ENCODE assay signal across 25 cellular contexts in the genomic region with DNA sequence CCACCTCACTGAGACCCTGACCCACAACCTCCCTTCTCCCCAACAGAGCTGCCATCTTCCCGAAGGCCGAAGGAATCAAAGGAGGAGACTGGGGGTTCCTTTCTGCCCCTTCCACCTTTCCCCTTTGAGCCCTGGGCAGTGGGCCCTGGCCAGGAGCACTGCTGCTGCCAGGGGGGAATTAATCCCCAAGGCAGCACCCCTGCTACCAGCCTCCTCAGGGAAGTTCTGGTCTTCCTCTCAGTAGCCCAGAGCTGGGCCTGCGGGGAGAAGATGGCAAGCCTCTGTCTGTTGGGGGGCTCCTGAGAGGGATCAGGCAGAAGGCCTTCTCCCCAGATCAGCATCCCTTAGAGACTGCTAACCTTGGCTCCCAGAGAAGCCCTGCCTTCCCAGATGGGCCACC. TPM values are rescaled to one million over a fixed set of nuclear protein-coding genes. Genes with fewer than 3 reads are reported as not detected.
DNase-seq lines count a peak whose midpoint lies in the region; ATAC-seq and TF ChIP-seq lines count a peak whose summit lies in the region.
"Had no signal": no experiment of that assay in that cellular context is flagged by ENCODE, and none has a peak within 500 bp of the region (broad histone marks: within the 10 kb centered on the region; RNA-seq: fewer than 3 reads in every experiment).

No MANE protein-coding gene starts in this region.

- H3K27me3 ChIP-seq in PC-3 (ENCODE audit: low read length): no peaks in the 10 kb centered on the region
- H3K27me3 ChIP-seq: BE2C had no signal

- H3K27ac Mint-ChIP-seq in activated T-cell treated with anti-CD3 and anti-CD28 coated beads, Interleukin-2, amount 50 U/mL, for 24 hours: peak overlapping the region; percentile 52
- peak overlapping the region; percentile 70 for H3K27ac Mint-ChIP-seq in T-helper 17 cell
- H3K27ac Mint-ChIP-seq in central memory CD8-positive, alpha-beta T cell (ENCODE audit: low read depth): peak overlapping the region; percentile 61

- no peaks in the 10 kb centered on the region for H3K9me3 Mint-ChIP-seq in activated T-cell treated with anti-CD3 and anti-CD28 coated beads, Interleukin-2, amount 50 U/mL, for 24 hours
- no peaks in the 10 kb centered on the region for H3K9me3 Mint-ChIP-seq in activated T-cell treated with anti-CD3 and anti-CD28 coated beads, Interleukin-2, amount 50 U/mL, for 4 hours
- no peaks in the 10 kb centered on the region for H3K9me3 Mint-ChIP-seq in central memory CD8-positive, alpha-beta T cell
- H3K9me3 Mint-ChIP-seq: CD14-positive monocyte had no signal

- no peaks in the 10 kb centered on the region for H4K20me1 ChIP-seq in PC-3 (ENCODE audit: low read length)

- ATAC-seq in activated T-cell treated with anti-CD3 and anti-CD28 coated beads, Interleukin-2, amount 50 U/mL, for 4 hours: no peak
- no peak for ATAC-seq in T-helper 17 cell
- no peak for ATAC-seq in central memory CD8-positive, alpha-beta T cell (replicated peaks; ENCODE audit: extremely low read depth, poor library complexity, severe bottlenecking)
- ATAC-seq in PC-3: no peak
- no peak for ATAC-seq in HG03039 (IDR thresholded peaks at IDR 0.05; ENCODE audit: unreplicated experiment)
- ATAC-seq: K562 had no signal

- no peaks in the 10 kb centered on the region for H3F3A ChIP-seq in PC-3 (ENCODE audit: low read length, unreplicated experiment)

- H3K36me3 ChIP-seq in PC-3 (ENCODE audit: low read depth, low read length): no peaks in the 10 kb centered on the region

- BruUV-seq in PC-3 (replicated peaks; lab: Mats Ljungman, UMichigan): no TSS peak

- no peak overlapping the region for H3K4me3 Mint-ChIP-seq in activated T-cell treated with anti-CD3 and anti-CD28 coated beads, Interleukin-2, amount 50 U/mL, for 24 hours
- no peak overlapping the region for H3K4me3 Mint-ChIP-seq in activated T-cell treated with anti-CD3 and anti-CD28 coated beads, Interleukin-2, amount 50 U/mL, for 4 hours
- no peak overlapping the region for H3K4me3 Mint-ChIP-seq in T-helper 17 cell
- no peak overlapping the region for H3K4me3 Mint-ChIP-seq in central memory CD8-positive, alpha-beta T cell
- H3K4me3 Mint-ChIP-seq: CD14-positive monocyte had no signal

- no peak overlapping the region for H3K9ac ChIP-seq in PC-3 (ENCODE audit: low read length)

- H3K4me1 Mint-ChIP-seq in activated T-cell treated with anti-CD3 and anti-CD28 coated beads, Interleukin-2, amount 50 U/mL, for 24 hours (ENCODE audit: low read depth): peaks cover 5% of the 10 kb centered on the region
- H3K4me1 Mint-ChIP-seq in activated T-cell treated with anti-CD3 and anti-CD28 coated beads, Interleukin-2, amount 50 U/mL, for 4 hours (ENCODE audit: low read depth): peaks cover 3% of the 10 kb centered on the region
- peaks cover 13% of the 10 kb centered on the region for H3K4me1 Mint-ChIP-seq in T-helper 17 cell
- H3K4me1 Mint-ChIP-seq in central memory CD8-positive, alpha-beta T cell: peaks cover 28% of the 10 kb centered on the region

- H3K9me3 ChIP-seq in T-helper 17 cell (ENCODE audit: control insufficient read depth, low read length, poor library complexity, severe bottlenecking) (no peaks in the 10 kb centered on the region), PC-3 (ENCODE audit: low read length) (no peaks in the 10 kb centered on the region)
- H3K9me3 ChIP-seq: BE2C had no signal

- no peak overlapping the region for H3K27ac ChIP-seq in PC-3 (ENCODE audit: low read length)
- H3K27ac ChIP-seq: PC-9 had no signal

- no peak overlapping the region for H2AFZ ChIP-seq in PC-3 (ENCODE audit: low read length)
- H2AFZ ChIP-seq: PC-9 had no signal

- no peaks in the 10 kb centered on the region for H3K79me2 ChIP-seq in PC-3 (ENCODE audit: low read length)

- no peak for TF ChIP-seq CTCF in PC-3 (conservative IDR thresholded peaks at IDR 0.05; ENCODE audit: low read depth, low read length)

- DNase-seq in activated T-cell treated with anti-CD3 and anti-CD28 coated beads, Interleukin-2, amount 50 U/mL, for 24 hours: no peak
- DNase-seq in activated T-cell treated with anti-CD3 and anti-CD28 coated beads, Interleukin-2, amount 50 U/mL, for 4 hours: no peak
- no peak for DNase-seq in T-helper 17 cell
- no peak for DNase-seq in central memory CD8-positive, alpha-beta T cell (ENCODE audit: low spot score in 2 of 2)
- DNase-seq in mesenteric fat pad (ENCODE audit: low spot score): peak; percentile 83
- DNase-seq in PC-3: no peak
- DNase-seq in activated CD4-positive, alpha-beta T cell treated with anti-CD3 and anti-CD28 coated beads for 48 hours: no peak
- DNase-seq: 8988T; ACHN; BE2C; DMS153; DND-41; Kasumi-1; NCI-H1092 treated with DMSO at 0.1 percent for 48 hours; NCI-H1436; NCI-H187; NCI-H524; NCI-H748 treated with DMSO at 0.1 percent for 48 hours; NK-92 treated with Interleukin-12 subunit alpha and Interleukin-12 subunit beta, amount 100 ng/mL, for 24 hours; PC-9; RPMI8226; SHP77 treated with DMSO at 0.1 percent for 48 hours had no signal

- intact Hi-C loops in PC-3 (cut with micrococcal nuclease): no loop called here

- no peak overlapping the region for H3K4me3 ChIP-seq in PC-3 (ENCODE audit: low read length)
- H3K4me3 ChIP-seq: K562, PC-9 had no signal

- H3K4me2 ChIP-seq in PC-3 (ENCODE audit: low read length): no peak overlapping the region
- H3K4me2 ChIP-seq: PC-9 had no signal

- H3K36me3 Mint-ChIP-seq in activated T-cell treated with anti-CD3 and anti-CD28 coated beads, Interleukin-2, amount 50 U/mL, for 24 hours (ENCODE audit: low read depth): peaks cover 62% of the 10 kb centered on the region
- peaks cover 7% of the 10 kb centered on the region for H3K36me3 Mint-ChIP-seq in activated T-cell treated with anti-CD3 and anti-CD28 coated beads, Interleukin-2, amount 50 U/mL, for 4 hours (ENCODE audit: insufficient read depth)
- H3K36me3 Mint-ChIP-seq in T-helper 17 cell (ENCODE audit: low read depth): peaks cover 14% of the 10 kb centered on the region
- H3K36me3 Mint-ChIP-seq in central memory CD8-positive, alpha-beta T cell (ENCODE audit: insufficient read depth): peaks cover 18% of the 10 kb centered on the region

- CTCF ChIA-PET in PC-3 (lab: Charles Lee): no interaction called here

- no peaks in the 10 kb centered on the region for H3K4me1 ChIP-seq in PC-3 (ENCODE audit: insufficient read depth, low read length)

- POLR2A ChIA-PET in PC-3 (lab: Charles Lee; ENCODE audit: unreplicated experiment): no interaction called here

- no peaks in the 10 kb centered on the region for H3K27me3 Mint-ChIP-seq in activated T-cell treated with anti-CD3 and anti-CD28 coated beads, Interleukin-2, amount 50 U/mL, for 24 hours
- no peaks in the 10 kb centered on the region for H3K27me3 Mint-ChIP-seq in activated T-cell treated with anti-CD3 and anti-CD28 coated beads, Interleukin-2, amount 50 U/mL, for 4 hours (ENCODE audit: low read depth)
- no peaks in the 10 kb centered on the region for H3K27me3 Mint-ChIP-seq in T-helper 17 cell
- H3K27me3 Mint-ChIP-seq in central memory CD8-positive, alpha-beta T cell: no peaks in the 10 kb centered on the region

- no peaks in the 10 kb centered on the region for H3K9me2 ChIP-seq in PC-3 (replicated peaks; ENCODE audit: low read length)

RNA-seq across cellular contexts. Expression of gene DPCD, which starts 25.5 kb away (rescaled TPM):
- 10 to 100 TPM in 1 of 3 donors, 1 to 10 TPM in 2; 8.5 to 12.2 (median 9.7) TPM for total RNA-seq in activated T-cell treated with anti-CD3 and anti-CD28 coated beads, Interleukin-2, amount 50 U/mL, for 4 hours
- 1 to 10 TPM in 1 of 2 donors, not detected in 1; 1.9 TPM for total RNA-seq in T-helper 17 cell
- total RNA-seq in mesenteric fat pad: 5.2 TPM
- total RNA-seq in PC-3 (2014; rRNA removed): 37.1 and 44.2 TPM in 2 replicates

RNA-seq across cellular contexts. Expression of gene POLL, which starts 25.6 kb away (rescaled TPM):
- 10 to 100 TPM; 23.3 to 25.3 (median 24.4) TPM for total RNA-seq in activated T-cell treated with anti-CD3 and anti-CD28 coated beads, Interleukin-2, amount 50 U/mL, for 4 hours
- total RNA-seq in T-helper 17 cell (10 to 100 TPM; 25.3 to 30.9 TPM), mesenteric fat pad (15.5 TPM), PC-3 (2014; rRNA removed) (10.9 and 13.1 TPM in 2 replicates)
